Comparison of ENCODE assay signal across 33 cellular contexts in the genomic region with DNA sequence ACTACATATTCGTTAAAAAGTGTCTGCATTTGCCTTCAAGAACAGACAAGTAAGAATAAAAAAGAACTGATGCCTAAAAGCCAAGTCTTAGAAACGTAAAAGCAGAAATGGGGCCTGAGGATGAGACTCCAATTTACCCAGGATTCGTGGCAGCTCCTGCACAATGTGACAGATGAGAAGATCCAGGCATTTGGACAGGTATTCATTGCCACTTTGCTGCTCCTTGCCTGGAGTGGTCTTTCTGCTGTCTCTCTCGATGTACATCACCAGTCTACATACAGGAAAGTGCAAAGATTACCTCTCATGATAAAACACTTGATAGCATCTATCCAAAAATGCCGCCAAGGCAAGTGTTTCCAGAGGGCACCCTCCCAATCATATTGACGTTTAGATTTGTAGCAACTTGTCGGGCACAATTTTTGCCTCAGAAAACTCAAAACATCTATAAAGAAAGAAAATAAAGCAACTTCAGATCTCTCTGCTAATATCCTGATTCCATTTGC.
"Had no signal": no experiment of that assay in that cellular context is flagged by ENCODE, and none has a peak within 500 bp of the region (broad histone marks: within the 10 kb centered on the region; RNA-seq: fewer than 3 reads in every experiment).

No MANE protein-coding gene starts in this region.

- H3K36me3 Mint-ChIP-seq: activated CD8-positive, alpha-beta memory T cell treated with anti-CD3 and anti-CD28 coated beads, Interleukin-2, amount 10 ng/mL, durations not matched to agents 7 days and 5 days; brain had no signal

- H3K4me1 ChIP-seq: adrenal gland, ascending aorta, breast epithelium, colonic mucosa, esophagus squamous epithelium, gastroesophageal sphincter had no signal

- H3K27ac Mint-ChIP-seq: activated CD4-positive, alpha-beta memory T cell treated with anti-CD3 and anti-CD28 coated beads for 36 hours; activated CD4-positive, alpha-beta T cell treated with anti-CD3 and anti-CD28 coated beads for 36 hours; activated CD4-positive, alpha-beta T cell treated with anti-CD3 and anti-CD28 coated beads, Interleukin-2, amount 10 ng/mL, durations not matched to agents 24 days and 14 days; activated CD8-positive, alpha-beta memory T cell treated with anti-CD3 and anti-CD28 coated beads, Interleukin-2, amount 10 ng/mL, durations not matched to agents 7 days and 5 days; activated CD8-positive, alpha-beta T cell treated with anti-CD3 and anti-CD28 coated beads, Interleukin-2, amount 10 ng/mL, durations not matched to agents 7 days and 5 days; activated naive CD4-positive, alpha-beta T cell treated with anti-CD3 and anti-CD28 coated beads for 36 hours; activated naive CD4-positive, alpha-beta T cell treated with anti-CD3 and anti-CD28 coated beads, Interleukin-2, amount 50 U/mL, for 24 hours; activated naive CD8-positive, alpha-beta T cell treated with anti-CD3 and anti-CD28 coated beads for 36 hours; activated naive CD8-positive, alpha-beta T cell treated with anti-CD3 and anti-CD28 coated beads, Interleukin-2, amount 50 U/mL, for 24 hours; activated T-helper 1 cell treated with anti-CD3 and anti-CD28 coated beads, Interleukin-12 subunit alpha, Interleukin-12 subunit beta, Interleukin-2, Interleukin-4 antibody, amounts not matched to agents 30 ng/mL and 10 ng/mL and 1 ng/mL, durations not matched to agents 14 hours and 24 hours and 36 hours; activated T-helper 2 cell treated with anti-CD3 and anti-CD28 coated beads, Interferon-gamma antibody, Interleukin-2, Interleukin-4, amounts not matched to agents 10 μg/mL and 5 μg/mL and 100 μg/mL, durations not matched to agents 14 hours and 24 hours and 36 hours; brain; T-helper 17 cell had no signal

- H3K27me3 Mint-ChIP-seq: activated CD4-positive, alpha-beta memory T cell treated with anti-CD3 and anti-CD28 coated beads for 36 hours; activated CD4-positive, alpha-beta T cell treated with anti-CD3 and anti-CD28 coated beads for 36 hours; activated CD4-positive, alpha-beta T cell treated with anti-CD3 and anti-CD28 coated beads, Interleukin-2, amount 10 ng/mL, durations not matched to agents 24 days and 14 days; activated CD8-positive, alpha-beta memory T cell treated with anti-CD3 and anti-CD28 coated beads, Interleukin-2, amount 10 ng/mL, durations not matched to agents 7 days and 5 days; activated naive CD4-positive, alpha-beta T cell treated with anti-CD3 and anti-CD28 coated beads, Interleukin-2, amount 50 U/mL, for 24 hours; activated naive CD8-positive, alpha-beta T cell treated with anti-CD3 and anti-CD28 coated beads for 36 hours; activated naive CD8-positive, alpha-beta T cell treated with anti-CD3 and anti-CD28 coated beads, Interleukin-2, amount 50 U/mL, for 24 hours; brain; T-helper 17 cell had no signal

- H3K36me3 ChIP-seq: adrenal gland, ascending aorta, breast epithelium, cardiac muscle cell, colonic mucosa, esophagus squamous epithelium, gastroesophageal sphincter, heart right ventricle had no signal

- H3K4me3 Mint-ChIP-seq: activated CD4-positive, alpha-beta memory T cell treated with anti-CD3 and anti-CD28 coated beads for 36 hours; activated CD4-positive, alpha-beta T cell treated with anti-CD3 and anti-CD28 coated beads for 36 hours; activated CD4-positive, alpha-beta T cell treated with anti-CD3 and anti-CD28 coated beads, Interleukin-2, amount 10 ng/mL, durations not matched to agents 24 days and 14 days; activated CD8-positive, alpha-beta memory T cell treated with anti-CD3 and anti-CD28 coated beads, Interleukin-2, amount 10 ng/mL, durations not matched to agents 7 days and 5 days; activated CD8-positive, alpha-beta T cell treated with anti-CD3 and anti-CD28 coated beads, Interleukin-2, amount 10 ng/mL, durations not matched to agents 7 days and 5 days; activated naive CD4-positive, alpha-beta T cell treated with anti-CD3 and anti-CD28 coated beads for 36 hours; activated naive CD4-positive, alpha-beta T cell treated with anti-CD3 and anti-CD28 coated beads, Interleukin-2, amount 50 U/mL, for 24 hours; activated naive CD8-positive, alpha-beta T cell treated with anti-CD3 and anti-CD28 coated beads for 36 hours; activated naive CD8-positive, alpha-beta T cell treated with anti-CD3 and anti-CD28 coated beads, Interleukin-2, amount 50 U/mL, for 24 hours; activated T-helper 1 cell treated with anti-CD3 and anti-CD28 coated beads, Interleukin-12 subunit alpha, Interleukin-12 subunit beta, Interleukin-2, Interleukin-4 antibody, amounts not matched to agents 30 ng/mL and 10 ng/mL and 1 ng/mL, durations not matched to agents 14 hours and 24 hours and 36 hours; brain; T-helper 17 cell had no signal

- H3K4me3 ChIP-seq: adrenal gland, ascending aorta, breast epithelium, cardiac muscle cell, colonic mucosa, esophagus squamous epithelium, gastroesophageal sphincter, heart right ventricle had no signal

- H3K27ac ChIP-seq: adrenal gland, ascending aorta, breast epithelium, cardiac muscle cell, colonic mucosa, epithelial cell of prostate, esophagus squamous epithelium, gastroesophageal sphincter, heart right ventricle had no signal

- H3K27me3 ChIP-seq: adrenal gland, ascending aorta, breast epithelium, cardiac muscle cell, colonic mucosa, esophagus squamous epithelium, gastroesophageal sphincter, heart right ventricle had no signal

- DNase-seq: activated CD4-positive, alpha-beta memory T cell treated with anti-CD3 and anti-CD28 coated beads for 36 hours; activated CD4-positive, alpha-beta T cell treated with anti-CD3 and anti-CD28 coated beads for 36 hours; activated CD4-positive, alpha-beta T cell treated with anti-CD3 and anti-CD28 coated beads, Interleukin-2, amount 10 ng/mL, durations not matched to agents 24 days and 14 days; activated CD4-positive, CD25-positive, alpha-beta regulatory T cell; activated CD4-positive, CD25-positive, alpha-beta regulatory T cell treated with anti-CD3 and anti-CD28 coated beads, Interleukin-2, amount 50 U/mL, for 72 hours; activated CD8-positive, alpha-beta memory T cell treated with anti-CD3 and anti-CD28 coated beads, Interleukin-2, amount 10 ng/mL, durations not matched to agents 7 days and 5 days; activated CD8-positive, alpha-beta memory T cell treated with anti-CD3 and anti-CD28 coated beads, Interleukin-2, amount 50 U/mL, for 4 hours; activated CD8-positive, alpha-beta T cell treated with anti-CD3 and anti-CD28 coated beads, Interleukin-2, amount 10 ng/mL, durations not matched to agents 7 days and 5 days; activated effector memory CD4-positive, alpha-beta T cell treated with anti-CD3 and anti-CD28 coated beads, Interleukin-2, amount 50 U/mL, for 16 hours; activated naive CD4-positive, alpha-beta T cell treated with anti-CD3 and anti-CD28 coated beads for 36 hours; activated naive CD8-positive, alpha-beta T cell treated with anti-CD3 and anti-CD28 coated beads for 36 hours; activated naive CD8-positive, alpha-beta T cell treated with anti-CD3 and anti-CD28 coated beads, Interleukin-2, amount 50 U/mL, for 24 hours; activated T-cell treated with anti-CD3 and anti-CD28 coated beads, Interleukin-2, amount 50 U/mL, for 1 hour; activated T-cell treated with anti-CD3 and anti-CD28 coated beads, Interleukin-2, amount 50 U/mL, for 48 hours; adrenal gland; central memory CD4-positive, alpha-beta T cell; cerebellar nuclear complex; colonic mucosa; effector CD8-positive, alpha-beta T cell; esophagus squamous epithelium; foreskin melanocyte; heart right ventricle; T-helper 17 cell had no signal

- H3K4me1 Mint-ChIP-seq: activated CD4-positive, alpha-beta T cell treated with anti-CD3 and anti-CD28 coated beads, Interleukin-2, amount 10 ng/mL, durations not matched to agents 24 days and 14 days; activated CD8-positive, alpha-beta memory T cell treated with anti-CD3 and anti-CD28 coated beads, Interleukin-2, amount 10 ng/mL, durations not matched to agents 7 days and 5 days; activated naive CD4-positive, alpha-beta T cell treated with anti-CD3 and anti-CD28 coated beads, Interleukin-2, amount 50 U/mL, for 24 hours; activated naive CD8-positive, alpha-beta T cell treated with anti-CD3 and anti-CD28 coated beads for 36 hours; activated naive CD8-positive, alpha-beta T cell treated with anti-CD3 and anti-CD28 coated beads, Interleukin-2, amount 50 U/mL, for 24 hours; brain; T-helper 17 cell had no signal

- FAIRE-seq: endothelial cell of umbilical vein had no signal

- H3K9me3 Mint-ChIP-seq: activated CD4-positive, alpha-beta memory T cell treated with anti-CD3 and anti-CD28 coated beads for 36 hours; activated CD4-positive, alpha-beta T cell treated with anti-CD3 and anti-CD28 coated beads, Interleukin-2, amount 10 ng/mL, durations not matched to agents 24 days and 14 days; activated naive CD4-positive, alpha-beta T cell treated with anti-CD3 and anti-CD28 coated beads for 36 hours; activated naive CD4-positive, alpha-beta T cell treated with anti-CD3 and anti-CD28 coated beads, Interleukin-2, amount 50 U/mL, for 24 hours; activated naive CD8-positive, alpha-beta T cell treated with anti-CD3 and anti-CD28 coated beads for 36 hours; activated naive CD8-positive, alpha-beta T cell treated with anti-CD3 and anti-CD28 coated beads, Interleukin-2, amount 50 U/mL, for 24 hours; activated T-helper 1 cell treated with anti-CD3 and anti-CD28 coated beads, Interleukin-12 subunit alpha, Interleukin-12 subunit beta, Interleukin-2, Interleukin-4 antibody, amounts not matched to agents 30 ng/mL and 10 ng/mL and 1 ng/mL, durations not matched to agents 14 hours and 24 hours and 36 hours; activated T-helper 2 cell treated with anti-CD3 and anti-CD28 coated beads, Interferon-gamma antibody, Interleukin-2, Interleukin-4, amounts not matched to agents 10 μg/mL and 5 μg/mL and 100 μg/mL, durations not matched to agents 14 hours and 24 hours and 36 hours; brain had no signal

- ATAC-seq: activated CD4-positive, alpha-beta T cell treated with anti-CD3 and anti-CD28 coated beads for 36 hours; activated CD8-positive, alpha-beta memory T cell treated with anti-CD3 and anti-CD28 coated beads, Interleukin-2, amount 10 ng/mL, durations not matched to agents 7 days and 5 days; activated CD8-positive, alpha-beta T cell treated with anti-CD3 and anti-CD28 coated beads, Interleukin-2, amount 10 ng/mL, durations not matched to agents 7 days and 5 days; activated naive CD8-positive, alpha-beta T cell treated with anti-CD3 and anti-CD28 coated beads, Interleukin-2, amount 50 U/mL, for 24 hours; gastroesophageal sphincter; heart right ventricle; T-helper 17 cell had no signal

- H3K9me3 ChIP-seq: adrenal gland, ascending aorta, breast epithelium, colonic mucosa, esophagus squamous epithelium, gastroesophageal sphincter, heart right ventricle had no signal
